Comparison of ENCODE assay signal across 14 cellular contexts in the genomic region with DNA sequence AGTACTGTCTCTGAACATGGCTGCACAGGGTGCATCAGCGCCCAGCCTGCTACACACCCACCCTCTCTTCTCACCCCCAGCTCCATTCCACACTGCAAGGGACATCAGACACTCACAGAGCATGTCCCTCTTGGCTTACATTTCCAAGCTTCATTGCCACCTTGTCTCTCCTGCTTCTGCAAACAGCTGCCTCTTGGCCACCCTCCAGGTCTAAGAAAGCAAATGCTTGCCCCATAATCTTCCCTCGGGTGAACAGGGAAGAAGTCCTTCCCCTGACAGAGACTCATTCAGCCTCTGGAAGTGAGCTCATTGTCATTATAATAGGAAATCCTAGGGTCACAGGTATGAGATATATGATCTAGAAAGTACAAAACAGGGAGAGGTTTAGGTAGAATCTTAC.
"Had no signal": no experiment of that assay in that cellular context is flagged by ENCODE, and none has a peak within 500 bp of the region (broad histone marks: within the 10 kb centered on the region; RNA-seq: fewer than 3 reads in every experiment).

No MANE protein-coding gene starts in this region.

- H3K36me3 Mint-ChIP-seq: activated naive CD4-positive, alpha-beta T cell treated with anti-CD3 and anti-CD28 coated beads, Interleukin-2, amount 50 U/mL, for 72 hours; natural killer cell treated with Interleukin-12 subunit alpha and Interleukin-12 subunit beta and Interleukin-15 and Interleukin-18, amount 100 ng/mL, for 72 hours had no signal

- H3K4me3 Mint-ChIP-seq: natural killer cell treated with Interleukin-12 subunit alpha and Interleukin-12 subunit beta and Interleukin-15 and Interleukin-18, amount 100 ng/mL, for 72 hours had no signal

- H3K9me3 Mint-ChIP-seq: activated naive CD4-positive, alpha-beta T cell treated with anti-CD3 and anti-CD28 coated beads, Interleukin-2, amount 50 U/mL, for 72 hours; natural killer cell treated with Interleukin-12 subunit alpha and Interleukin-12 subunit beta and Interleukin-15 and Interleukin-18, amount 100 ng/mL, for 72 hours had no signal

- DNase-seq: activated CD4-positive, alpha-beta T cell treated with anti-CD3 and anti-CD28 coated beads, Interleukin-2, amount 50 U/mL, for 4 hours; activated gamma-delta T cell treated with Interleukin-2 at 50 U/mL for 16 hours; adrenal gland; cortex of kidney; effector CD4-positive, alpha-beta T cell; head of caudate nucleus; kidney; stimulated activated CD4-positive, alpha-beta T cell treated with anti-CD3 and anti-CD28 coated beads, Interleukin-4, amount 100 ng/mL, for 4 hours; stimulated activated naive CD4-positive, alpha-beta T cell; WERI-Rb-1 had no signal

- ATAC-seq: activated naive CD4-positive, alpha-beta T cell treated with anti-CD3 and anti-CD28 coated beads, Interleukin-2, amount 50 U/mL, for 72 hours; left lobe of liver; natural killer cell treated with Interleukin-12 subunit alpha and Interleukin-12 subunit beta and Interleukin-15 and Interleukin-18, amount 100 ng/mL, for 72 hours; sciatic nerve had no signal

- H3K27ac Mint-ChIP-seq: natural killer cell treated with Interleukin-12 subunit alpha and Interleukin-12 subunit beta and Interleukin-15 and Interleukin-18, amount 100 ng/mL, for 72 hours had no signal
